ENCODE assay signal across 8 cellular contexts in genomic region chr2:60880633-60880987, GRCh38. TPM values are rescaled to one million over a fixed set of nuclear protein-coding genes. Genes with fewer than 3 reads are reported as not detected.
DNase-seq lines count a peak whose midpoint lies in the region; ATAC-seq, FAIRE-seq and TF ChIP-seq lines count a peak whose summit lies in the region.

No MANE protein-coding gene starts in this region.

- H2AFZ ChIP-seq in astrocyte (ENCODE audit: low read depth, low read length), result peak overlapping the region; percentile 89

- no peaks in the 10 kb centered on the region for H3K9me3 ChIP-seq in astrocyte (ENCODE audit: insufficient read depth, low read depth, low read length)

- no peak for FAIRE-seq in astrocyte (lab: Jason Lieb, UNC)

- peak overlapping the region; percentile 88 for H3K4me2 ChIP-seq in astrocyte (ENCODE audit: low read length)

- H3K4me3 ChIP-seq in astrocyte (ENCODE audit: insufficient read depth, low read depth, low read length) (peak overlapping the region; percentile 67), kidney epithelial cell (ENCODE audit: low read depth, low read length) (peak overlapping the region; percentile 96)

- H3K9ac ChIP-seq in astrocyte (ENCODE audit: low read length), result peak overlapping the region; percentile 98

- TF ChIP-seq CTCF in astrocyte (IDR thresholded peaks at IDR 0.05; ENCODE audit: insufficient read depth, low read depth, low read length) (no peak), kidney epithelial cell (IDR thresholded peaks at IDR 0.05; ENCODE audit: insufficient read depth, low read length, poor library complexity, severe bottlenecking) (no peak)

- no peaks in the 10 kb centered on the region for H4K20me1 ChIP-seq in astrocyte (ENCODE audit: insufficient read depth, low read length)

- ATAC-seq in HG03060 (IDR thresholded peaks at IDR 0.05; ENCODE audit: low read depth, unreplicated experiment) (peak; percentile 4), HG03354 (IDR thresholded peaks at IDR 0.05; ENCODE audit: poor library complexity, severe bottlenecking, unreplicated experiment) (no peak), GM21723 (IDR thresholded peaks at IDR 0.05; ENCODE audit: unreplicated experiment) (no peak)

- no peaks in the 10 kb centered on the region for H3K36me3 Mint-ChIP-seq in astrocyte (ENCODE audit: low read depth, unreplicated experiment)

- H3K4me1 Mint-ChIP-seq in astrocyte (ENCODE audit: low read depth, unreplicated experiment), result peaks cover 13% of the 10 kb centered on the region

- H3K36me3 ChIP-seq in astrocyte (ENCODE audit: insufficient read depth, low read length) (no peaks in the 10 kb centered on the region), kidney epithelial cell (ENCODE audit: control insufficient read depth, insufficient read depth, low read length) (no peaks in the 10 kb centered on the region)

- peaks cover 26% of the 10 kb centered on the region for H3K79me2 ChIP-seq in astrocyte (ENCODE audit: insufficient read depth, low read length)

- H3K4me1 ChIP-seq in astrocyte (ENCODE audit: insufficient read depth, low read length), result peaks cover 2% of the 10 kb centered on the region

- H3K4me3 Mint-ChIP-seq in astrocyte (ENCODE audit: unreplicated experiment), result peak overlapping the region; percentile 94

- peak overlapping the region; percentile 97 for H3K27ac ChIP-seq in astrocyte (ENCODE audit: low read depth, low read length)
- H3K27ac ChIP-seq in temporal lobe (ENCODE audit: low read depth, low read length), result peak overlapping the region; percentile 74

- no peaks in the 10 kb centered on the region for H3K27me3 Mint-ChIP-seq in astrocyte (ENCODE audit: low read depth, unreplicated experiment)

- no peaks in the 10 kb centered on the region for H3K9me3 Mint-ChIP-seq in astrocyte (ENCODE audit: unreplicated experiment)

- peak; percentile 36 for DNase-seq in GM03348 (ENCODE audit: low spot score)
- DNase-seq in astrocyte (ENCODE audit: low read depth), result peak; percentile 19
- DNase-seq in kidney epithelial cell (ENCODE audit: low read depth), result no peak
- DNase-seq in islet precursor cell, result no peak

- H3K27ac Mint-ChIP-seq in astrocyte (ENCODE audit: unreplicated experiment), result peak overlapping the region; percentile 69

- H3K27me3 ChIP-seq in astrocyte (ENCODE audit: insufficient read depth, low read length) (no peaks in the 10 kb centered on the region), kidney epithelial cell (ENCODE audit: control insufficient read depth, insufficient read depth, low read length) (no peaks in the 10 kb centered on the region)

RNA-seq across cellular contexts. Expression of gene REL, which starts 0.8 kb away (rescaled TPM):
- total RNA-seq in astrocyte (6.1 and 6.5 TPM in 2 replicates), kidney epithelial cell (6.7 and 8.6 TPM in 2 replicates), temporal lobe (4.9 TPM)

Comparison
In these comparisons a context has a peak if more than half of its experiments do, and no peak if none do; other contexts are left out.
1. DNase-seq: peak in GM03348 (single experiment) and astrocyte (single experiment); none in kidney epithelial cell (single experiment) and islet precursor cell (single experiment).